Comparison of ENCODE assay signal across 8 cellular contexts in genomic region chr11:66317322-66317765, GRCh38. TPM values are rescaled to one million over a fixed set of nuclear protein-coding genes. Genes with fewer than 3 reads are reported as not detected.
A peak's percentile ranks its signal among the peaks of the same experiment; 100 is the strongest.
DNase-seq lines count a peak whose midpoint lies in the region; ATAC-seq, FAIRE-seq and TF ChIP-seq lines count a peak whose summit lies in the region.

No MANE protein-coding gene starts in this region.

- TF ChIP-seq CTCF in H1 (IDR thresholded peaks at IDR 0.05; ENCODE audit: control extremely low read depth in 1 of 3, insufficient read depth in 1 of 3, low read depth in 1 of 3, low read length in 3 of 3), result no peak
- TF ChIP-seq CTCF in ovary (IDR thresholded peaks at IDR 0.05), result no peak

- no peak overlapping the region for H3K56ac ChIP-seq in H1 (replicated peaks; ENCODE audit: insufficient read length, low read depth, low read length)

- no peaks in the 10 kb centered on the region for H3K9me3 ChIP-seq in CD4-positive, alpha-beta memory T cell (ENCODE audit: control insufficient read depth in 1 of 2, low read length in 2 of 2)
- no peaks in the 10 kb centered on the region for H3K9me3 ChIP-seq in H1 (ENCODE audit: insufficient read depth in 2 of 2, low read depth in 1 of 2, low read length in 1 of 2)
- H3K9me3 ChIP-seq in ovary, result no peaks in the 10 kb centered on the region

- peaks cover 7% of the 10 kb centered on the region for H3K23me2 ChIP-seq in H1 (ENCODE audit: low read depth, low read length)

- peak overlapping the region; percentile 43 to 69 for H3K4me2 ChIP-seq in H1 (ENCODE audit: insufficient read depth in 1 of 2, low read depth in 2 of 2, low read length in 2 of 2)

- H3K4me1 Mint-ChIP-seq in CD4-positive, alpha-beta memory T cell, result peaks cover 13 to 39% (median 25%) of the 10 kb centered on the region in 4 donors

- H2BK15ac ChIP-seq in H1 (ENCODE audit: low read length), result no peak overlapping the region

- peak overlapping the region; percentile 89; the same call in 1 of the 2 replicates for H2AK5ac ChIP-seq in H1 (ENCODE audit: low read depth, low read length)

- CTCF ChIA-PET in CD4-positive, alpha-beta memory T cell (lab: Charles Lee; ENCODE audit: partially characterized antibody), result interaction anchor here (0.8 to 1.4 kb wide), 2 partner anchors 13 to 69 kb away, joined by 3 to 4 read pairs; no protein-coding TSS in a partner anchor
- CTCF ChIA-PET in H1 (lab: Charles Lee; ENCODE audit: partially characterized antibody), result interaction anchor here (0.6 to 11.7 kb wide), 16 partner anchors 9 to 1295 kb away, joined by 3 to 242 read pairs (median 4); partner anchors contain the start of gene RIN1

- WGBS in H1 (ENCODE audit: extremely low coverage in 1 of 2, insufficient coverage in 1 of 2, insufficient read length in 1 of 2, insufficient replicate concordance in 2 of 2, low coverage in 1 of 2, low lambda C conversion rate in 2 of 2, missing lambda C conversion rate in 1 of 2), 2 experiments, result 27% methylated on average over 11 of the region's 14 CpGs; no CpG with 5 or more reads in 1 of the 2 experiments
- 2 to 5% (median 4%) methylated on average over 11 to 14 of the region's 14 CpGs for WGBS in ovary, 3 donors

- 0 out of 2 replicates have a peak, but pooled peaks have one; percentile 20 for TF ChIP-seq POLR2A in Raji (IDR thresholded peaks at IDR 0.05; ENCODE audit: insufficient read depth, low read depth, low read length)
- TF ChIP-seq POLR2A in H1 (IDR thresholded peaks at IDR 0.05; ENCODE audit: control extremely low read depth in 1 of 2, low read depth in 2 of 2, low read length in 2 of 2), result no peak
- no peak for TF ChIP-seq POLR2A in ovary (IDR thresholded peaks at IDR 0.05)

- peak in 1 of 5 donors; percentile 12 for DNase-seq in CD4-positive, alpha-beta memory T cell
- DNase-seq in H1 (ENCODE audit: low read depth in 1 of 2, low spot score in 2 of 2) (no peak), ovary (peak; percentile 57 to 79 (median 68)), HuH-7.5 (ENCODE audit: low spot score) (no peak), NCI-H146 treated with DMSO at 0.1 percent for 48 hours (lab: John Stamatoyannopoulos, UW; ENCODE audit: unreplicated experiment) (no peak), KG1 (lab: John Stamatoyannopoulos, UW) (no peak)

- H3K27ac Mint-ChIP-seq in CD4-positive, alpha-beta memory T cell, result peak overlapping the region; percentile 48 to 93 (median 80)

- H3K36me3 ChIP-seq in CD4-positive, alpha-beta memory T cell (ENCODE audit: insufficient read depth, low read length), result no peaks in the 10 kb centered on the region
- H3K36me3 ChIP-seq in H1 (ENCODE audit: control insufficient read depth in 2 of 4, insufficient read depth in 4 of 4, low read length in 3 of 4), result no peaks in the 10 kb centered on the region
- H3K36me3 ChIP-seq in ovary, result no peaks in the 10 kb centered on the region

- peak overlapping the region; percentile 3 for H3K4ac ChIP-seq in H1 (replicated peaks; ENCODE audit: insufficient read length, low read depth, low read length)

- FAIRE-seq in H1 (lab: Jason Lieb, UNC), result peak; percentile 24

- no peak overlapping the region for H3K23ac ChIP-seq in H1 (ENCODE audit: insufficient read length)

- intact Hi-C loops in CD4-positive, alpha-beta memory T cell (cut with micrococcal nuclease), result no loop called here
- intact Hi-C loops in ovary (cut with DNase I), result no loop called here

- H2BK120ac ChIP-seq in H1 (replicated peaks; ENCODE audit: low read depth, low read length), result peak overlapping the region; percentile 78

- H3K4me3 Mint-ChIP-seq in CD4-positive, alpha-beta memory T cell, result peak overlapping the region in 1 of 8 donors; percentile 43

- ATAC-seq in HG03159 (IDR thresholded peaks at IDR 0.05; ENCODE audit: unreplicated experiment), result no peak

- H4K91ac ChIP-seq in H1 (replicated peaks; ENCODE audit: insufficient read length, low read length), result peak overlapping the region; percentile 91

- H4K8ac ChIP-seq in H1 (ENCODE audit: extremely low read depth, insufficient read depth, low read length), result peak overlapping the region; percentile 71

- no peak overlapping the region for H3K27ac ChIP-seq in CD4-positive, alpha-beta memory T cell (ENCODE audit: low read depth, low read length)
- H3K27ac ChIP-seq in H1 (ENCODE audit: low read depth, low read length), result peak overlapping the region; percentile 32; the same call in 1 of the 2 replicates
- H3K27ac ChIP-seq in ovary, result peak overlapping the region; percentile 42 to 76

- peak overlapping the region; percentile 85; the same call in 1 of the 2 replicates for H2BK5ac ChIP-seq in H1 (ENCODE audit: low read depth, low read length)

- peak overlapping the region in 2 of 4 experiments; percentile 22 to 39; a peak in 3 of 7 replicates for H3K9ac ChIP-seq in H1 (replicated peaks in 1 of 4; ENCODE audit: extremely low read depth in 1 of 4, low read depth in 3 of 4, low read length in 3 of 4)

- no peaks in the 10 kb centered on the region for H4K20me1 ChIP-seq in H1 (replicated peaks in 1 of 2; ENCODE audit: control insufficient read depth in 1 of 2, insufficient read depth in 2 of 2, low read length in 2 of 2)

- H3K4me1 ChIP-seq in CD4-positive, alpha-beta memory T cell (ENCODE audit: insufficient read depth, low read length), result peaks cover 35% of the 10 kb centered on the region
- H3K4me1 ChIP-seq in H1 (replicated peaks in 1 of 4; ENCODE audit: control insufficient read depth in 3 of 4, insufficient read depth in 4 of 4, low read length in 3 of 4), result peaks cover 9 to 28% (median 19%) of the 10 kb centered on the region in 4 experiments
- H3K4me1 ChIP-seq in ovary (ENCODE audit: insufficient read depth), result peaks cover 33% of the 10 kb centered on the region

- H3K4me3 ChIP-seq in CD4-positive, alpha-beta memory T cell (ENCODE audit: low read length in 2 of 2), result no peak overlapping the region
- peak overlapping the region in 1 of 4 experiments; percentile 40; a peak in 1 of 8 replicates for H3K4me3 ChIP-seq in H1 (ENCODE audit: extremely low read depth in 1 of 4, insufficient read depth in 2 of 4, low read depth in 3 of 4, low read length in 4 of 4)
- peak overlapping the region; percentile 43 for H3K4me3 ChIP-seq in ovary

- peak overlapping the region; percentile 92 for H2BK12ac ChIP-seq in H1 (ENCODE audit: low read depth, low read length)

- POLR2A ChIA-PET in CD4-positive, alpha-beta memory T cell (lab: Charles Lee; ENCODE audit: partially characterized antibody), result interaction anchor here (0.5 to 1.8 kb wide), 4 partner anchors 9 to 1282 kb away, joined by 3 to 9 read pairs (median 4); partner anchors contain the start of genes MRPL11 and RBM4
- POLR2A ChIA-PET in H1 (lab: Charles Lee; ENCODE audit: partially characterized antibody), result interaction anchor here (0.8 to 3.5 kb wide), 13 partner anchors 9 to 121 kb away, joined by 3 to 19 read pairs (median 7); partner anchors contain the start of genes BRMS1, MRPL11, RIN1 and YIF1A

- H2BK20ac ChIP-seq in H1 (ENCODE audit: low read length), result peak overlapping the region; percentile 77

- H3K27me3 Mint-ChIP-seq in CD4-positive, alpha-beta memory T cell, result peaks cover 2% of the 10 kb centered on the region in 2 donors

- peaks cover 0 to 9% (median 3%) of the 10 kb centered on the region in 8 donors for H3K9me3 Mint-ChIP-seq in CD4-positive, alpha-beta memory T cell

- H3K79me2 ChIP-seq in H1 (ENCODE audit: control insufficient read depth in 1 of 2, insufficient read depth in 2 of 2, low read length in 2 of 2), result no peaks in the 10 kb centered on the region

- no peaks in the 10 kb centered on the region for H3K27me3 ChIP-seq in CD4-positive, alpha-beta memory T cell (ENCODE audit: insufficient read depth, low read length)
- H3K27me3 ChIP-seq in H1 (replicated peaks in 1 of 4; ENCODE audit: control insufficient read depth in 3 of 4, extremely low read depth in 1 of 4, insufficient read depth in 3 of 4, low read length in 3 of 4) (peaks cover 0 to 5% (median 0%) of the 10 kb centered on the region in 4 experiments; a peak in 3 of 7 replicates), ovary (no peaks in the 10 kb centered on the region)

- TF ChIP-seq EP300 in H1 (IDR thresholded peaks at IDR 0.05; ENCODE audit: borderline replicate concordance in 1 of 2, low read depth in 2 of 2, low read length in 2 of 2) (no peak), ovary (IDR thresholded peaks at IDR 0.05) (no peak)

- no peak overlapping the region for H3K14ac ChIP-seq in H1 (ENCODE audit: insufficient read length)

- H4K5ac ChIP-seq in H1 (ENCODE audit: insufficient read length, low read depth, low read length), result peak overlapping the region; percentile 5

- H3K18ac ChIP-seq in H1 (ENCODE audit: extremely low read depth, low read length), result peak overlapping the region; percentile 72

- TF ChIP-seq RAD21 in H1 (IDR thresholded peaks at IDR 0.05 in 1 of 2, conservative IDR thresholded peaks at IDR 0.05 in 1 of 2; ENCODE audit: low read depth in 2 of 2, low read length in 2 of 2), result no peak

- no peak overlapping the region for H2AFZ ChIP-seq in H1 (ENCODE audit: low read length)

- no peaks in the 10 kb centered on the region for H3K79me1 ChIP-seq in H1 (ENCODE audit: low read depth, low read length)

- peaks cover 0 to 1% of the 10 kb centered on the region in 2 donors for H3K36me3 Mint-ChIP-seq in CD4-positive, alpha-beta memory T cell

RNA-seq across cellular contexts. Expression of gene CD248, which starts 0.5 kb away (rescaled TPM):
- under 1 TPM in 1 of 2 experiments, not detected in 1; 0.12 TPM for total RNA-seq in CD4-positive, alpha-beta memory T cell
- under 1 TPM in 1 of 2 donors, not detected in 1; 0.18 TPM for polyA plus RNA-seq in CD4-positive, alpha-beta memory T cell
- total RNA-seq in H1 (2021; fragmentation: NEBNext Ultra II Directional; extraction: Animal tissue kit (Norgen Biotek cat#: 25700)), result 3.7 and 3.9 TPM in 2 replicates
- 2.7 and 4.6 TPM in 2 replicates for polyA plus RNA-seq in H1 (2011; rRNA removed)
- polyA plus RNA-seq in H1 (2011; cell fraction: cytosol; rRNA removed), result 0.84 TPM
- polyA plus RNA-seq in H1 (2011; cell fraction: nucleus; rRNA removed), result 3.0 TPM
- polyA plus RNA-seq in H1 (2012, experiment 1 of 2), result 1.9 to 3.4 TPM (median 2.7 TPM) in 4 replicates
- polyA plus RNA-seq in H1 (2012, experiment 2 of 2), result 2.8 TPM
- polyA plus RNA-seq in H1 (2013, experiment 1 of 2), result 11.9 TPM
- 11.8 TPM for polyA plus RNA-seq in H1 (2013, experiment 2 of 2)
- 0.61 and 0.95 TPM in 2 replicates for polyA minus RNA-seq in H1 (2011; rRNA and poly(A)+ RNA removed)
- polyA minus RNA-seq in H1 (2011; cell fraction: cytosol; rRNA and poly(A)+ RNA removed), result 1.5 TPM
- polyA minus RNA-seq in H1 (2011; cell fraction: nucleus; rRNA and poly(A)+ RNA removed), result 1.5 TPM
- 10 to 100 TPM in 6 of 7 donors, 1 to 10 TPM in 1; 4.9 to 47.9 (median 19.9) TPM for total RNA-seq in ovary
- 10 to 100 TPM in 1 of 2 donors, 1 to 10 TPM in 1; 6.3 to 17.2 TPM for polyA plus RNA-seq in ovary

RNA-seq across cellular contexts. Expression of gene RIN1, which starts 18.9 kb away (rescaled TPM):
- 10 to 100 TPM in 1 of 2 experiments, 1 to 10 TPM in 1; 5.8 to 10.1 TPM for total RNA-seq in CD4-positive, alpha-beta memory T cell
- 1 to 10 TPM; 2.1 to 4.9 TPM for polyA plus RNA-seq in CD4-positive, alpha-beta memory T cell
- total RNA-seq in H1 (2021; fragmentation: NEBNext Ultra II Directional; extraction: Animal tissue kit (Norgen Biotek cat#: 25700)), result 5.4 and 6.6 TPM in 2 replicates
- polyA plus RNA-seq in H1 (2011; rRNA removed), result 2.5 and 3.8 TPM in 2 replicates
- polyA plus RNA-seq in H1 (2011; cell fraction: cytosol; rRNA removed), result 2.3 TPM
- 10.6 TPM for polyA plus RNA-seq in H1 (2011; cell fraction: nucleus; rRNA removed)
- 2.5 to 4.3 TPM (median 3.7 TPM) in 4 replicates for polyA plus RNA-seq in H1 (2012, experiment 1 of 2)
- 2.9 TPM for polyA plus RNA-seq in H1 (2012, experiment 2 of 2)
- 4.4 TPM for polyA plus RNA-seq in H1 (2013, experiment 1 of 2)
- 4.3 TPM for polyA plus RNA-seq in H1 (2013, experiment 2 of 2)
- 0.66 and 0.98 TPM in 2 replicates for polyA minus RNA-seq in H1 (2011; rRNA and poly(A)+ RNA removed)
- 6.0 TPM for polyA minus RNA-seq in H1 (2011; cell fraction: cytosol; rRNA and poly(A)+ RNA removed)
- 2.7 TPM for polyA minus RNA-seq in H1 (2011; cell fraction: nucleus; rRNA and poly(A)+ RNA removed)
- 1 to 10 TPM; 1.8 to 9.5 (median 6.3) TPM for total RNA-seq in ovary
- polyA plus RNA-seq in ovary, result 1 to 10 TPM in 1 of 2 donors, under 1 TPM in 1; 0.52 to 3.5 TPM

RNA-seq across cellular contexts. Expression of gene TMEM151A, which starts 25.6 kb away (rescaled TPM):
- total RNA-seq in CD4-positive, alpha-beta memory T cell, result not detected
- polyA plus RNA-seq in CD4-positive, alpha-beta memory T cell, result not detected
- 2.4 and 3.2 TPM in 2 replicates for total RNA-seq in H1 (2021; fragmentation: NEBNext Ultra II Directional; extraction: Animal tissue kit (Norgen Biotek cat#: 25700))
- polyA plus RNA-seq in H1 (2011; rRNA removed) (3.2 and 4.5 TPM in 2 replicates), ovary (under 1 TPM in 1 of 2 donors, not detected in 1; 0.15 TPM)
- polyA plus RNA-seq in H1 (2011; cell fraction: cytosol; rRNA removed), result 2.2 TPM
- polyA plus RNA-seq in H1 (2011; cell fraction: nucleus; rRNA removed), result 2.4 TPM
- polyA plus RNA-seq in H1 (2012, experiment 1 of 2), result 0.87 to 2.5 TPM (median 2.1 TPM) in 4 replicates
- 2.3 TPM for polyA plus RNA-seq in H1 (2012, experiment 2 of 2)
- polyA plus RNA-seq in H1 (2013, experiment 1 of 2), result 3.7 TPM
- 4.0 TPM for polyA plus RNA-seq in H1 (2013, experiment 2 of 2)
- polyA minus RNA-seq in H1 (2011; rRNA and poly(A)+ RNA removed), result 0.56 and 1.3 TPM in 2 replicates
- polyA minus RNA-seq in H1 (2011; cell fraction: cytosol; rRNA and poly(A)+ RNA removed), result 1.8 TPM
- polyA minus RNA-seq in H1 (2011; cell fraction: nucleus; rRNA and poly(A)+ RNA removed), result 2.8 TPM
- 10 to 100 TPM in 1 of 7 donors, under 1 TPM in 3, not detected in 3; 0.20 to 10.8 (median 0.60) TPM for total RNA-seq in ovary

RNA-seq across cellular contexts. Expression of gene BRMS1, which starts 27.6 kb away (rescaled TPM):
- 10 to 100 TPM; 49.8 to 50.8 TPM for total RNA-seq in CD4-positive, alpha-beta memory T cell
- 10 to 100 TPM; 70.3 to 78.7 TPM for polyA plus RNA-seq in CD4-positive, alpha-beta memory T cell
- total RNA-seq in H1 (2021; fragmentation: NEBNext Ultra II Directional; extraction: Animal tissue kit (Norgen Biotek cat#: 25700)), result 44.8 and 46.1 TPM in 2 replicates
- 39.2 and 46.5 TPM in 2 replicates for polyA plus RNA-seq in H1 (2011; rRNA removed)
- 51.8 TPM for polyA plus RNA-seq in H1 (2011; cell fraction: cytosol; rRNA removed)
- 43.6 TPM for polyA plus RNA-seq in H1 (2011; cell fraction: nucleus; rRNA removed)
- 28.2 to 53.4 TPM (median 50.2 TPM) in 4 replicates for polyA plus RNA-seq in H1 (2012, experiment 1 of 2)
- 55.2 TPM for polyA plus RNA-seq in H1 (2012, experiment 2 of 2)
- polyA plus RNA-seq in H1 (2013, experiment 1 of 2), result 30.3 TPM
- 31.5 TPM for polyA plus RNA-seq in H1 (2013, experiment 2 of 2)
- 10.5 and 13.1 TPM in 2 replicates for polyA minus RNA-seq in H1 (2011; rRNA and poly(A)+ RNA removed)
- 12.4 TPM for polyA minus RNA-seq in H1 (2011; cell fraction: cytosol; rRNA and poly(A)+ RNA removed)
- polyA minus RNA-seq in H1 (2011; cell fraction: nucleus; rRNA and poly(A)+ RNA removed), result 9.7 TPM
- 10 to 100 TPM; 19.9 to 32.2 (median 23.4) TPM for total RNA-seq in ovary
- polyA plus RNA-seq in ovary, result 10 to 100 TPM; 17.5 to 31.0 TPM

RNA-seq across cellular contexts. Expression of gene YIF1A, which starts 28.4 kb away (rescaled TPM):
- 10 to 100 TPM; 40.4 to 45.1 TPM for total RNA-seq in CD4-positive, alpha-beta memory T cell
- polyA plus RNA-seq in CD4-positive, alpha-beta memory T cell, result 10 to 100 TPM; 53.4 to 77.5 TPM
- total RNA-seq in H1 (2021; fragmentation: NEBNext Ultra II Directional; extraction: Animal tissue kit (Norgen Biotek cat#: 25700)), result 70.1 and 75.9 TPM in 2 replicates
- polyA plus RNA-seq in H1 (2011; rRNA removed) (178 and 248 TPM in 2 replicates), ovary (10 to 100 TPM; 39.3 to 63.9 TPM)
- polyA plus RNA-seq in H1 (2011; cell fraction: cytosol; rRNA removed), result 106 TPM
- polyA plus RNA-seq in H1 (2011; cell fraction: nucleus; rRNA removed), result 184 TPM
- polyA plus RNA-seq in H1 (2012, experiment 1 of 2), result 50.7 to 118 TPM (median 101 TPM) in 4 replicates
- polyA plus RNA-seq in H1 (2012, experiment 2 of 2), result 274 TPM
- polyA plus RNA-seq in H1 (2013, experiment 1 of 2), result 179 TPM
- polyA plus RNA-seq in H1 (2013, experiment 2 of 2), result 193 TPM
- polyA minus RNA-seq in H1 (2011; rRNA and poly(A)+ RNA removed), result 96.9 and 101 TPM in 2 replicates
- polyA minus RNA-seq in H1 (2011; cell fraction: cytosol; rRNA and poly(A)+ RNA removed), result 80.4 TPM
- 42.2 TPM for polyA minus RNA-seq in H1 (2011; cell fraction: nucleus; rRNA and poly(A)+ RNA removed)
- 10 to 100 TPM; 43.8 to 91.0 (median 67.5) TPM for total RNA-seq in ovary

Comparison
In these comparisons a context has a peak if more than half of its experiments do, and no peak if none do; other contexts are left out.
1. DNase-seq: peak in ovary (5 of 5); none in H1 (0 of 2), HuH-7.5 (single experiment), NCI-H146 treated with DMSO at 0.1 percent for 48 hours (single experiment) and KG1 (single experiment).